Comparison of ENCODE assay signal across 8 cellular contexts in genomic region chr12:31080221-31080620, GRCh38. TPM values are rescaled to one million over a fixed set of nuclear protein-coding genes. Genes with fewer than 3 reads are reported as not detected.
A peak's percentile ranks its signal among the peaks of the same experiment; 100 is the strongest.
DNase-seq lines count a peak whose midpoint lies in the region; ATAC-seq and TF ChIP-seq lines count a peak whose summit lies in the region.
"Not testable (repeated sequence)": the region's sequence is repeated elsewhere in the genome, so short reads cannot be mapped to it uniquely, and the experiment has no call there.

No MANE protein-coding gene starts in this region.

- H3K27ac Mint-ChIP-seq in activated T-cell treated with anti-CD3 and anti-CD28 coated beads, Interleukin-2, amount 50 U/mL, for 72 hours = peak overlapping the region; percentile 4

- H3K36me3 ChIP-seq in A673 (ENCODE audit: insufficient read depth, low read length, poor library complexity, severe bottlenecking) = peaks cover 17% of the 10 kb centered on the region
- not testable (repeated sequence) for H3K36me3 ChIP-seq in H7 (replicated peaks; ENCODE audit: control insufficient read depth, insufficient read depth, low read length); SJSA1; osteoblast (ENCODE audit: insufficient read depth, low read length)

- not testable (repeated sequence) for H3K4me2 ChIP-seq in osteoblast (ENCODE audit: insufficient read depth, low read length)

- not testable (repeated sequence) for H3K4me1 ChIP-seq in A673 (ENCODE audit: insufficient read depth, low read length, poor library complexity, severe bottlenecking); SJSA1 (replicated peaks); osteoblast (ENCODE audit: insufficient read depth, low read length)

- not testable (repeated sequence) for ATAC-seq in activated T-cell treated with anti-CD3 and anti-CD28 coated beads, Interleukin-2, amount 50 U/mL, for 72 hours (replicated peaks in 1 of 2)

- intact Hi-C loops in A673 (cut with micrococcal nuclease; ENCODE audit: unreplicated experiment) = not testable (repeated sequence)

- H3K27ac ChIP-seq in A673 (ENCODE audit: low read depth, low read length, poor library complexity, severe bottlenecking); SJSA1; osteoblast (ENCODE audit: low read depth, low read length): not testable (repeated sequence)

- not testable (repeated sequence) for H3K4me3 ChIP-seq in A673 (ENCODE audit: low read depth, low read length, poor library complexity, severe bottlenecking); H7 (ENCODE audit: insufficient read depth, low read depth, low read length); SJSA1; cardiac fibroblast (replicated peaks in 1 of 2; ENCODE audit: low read depth in 2 of 2, low read length in 2 of 2); osteoblast (ENCODE audit: insufficient read depth, low read length)

- H3K36me3 Mint-ChIP-seq in activated T-cell treated with anti-CD3 and anti-CD28 coated beads, Interleukin-2, amount 50 U/mL, for 72 hours (ENCODE audit: insufficient read depth in 2 of 2) = peaks cover 10 to 13% of the 10 kb centered on the region in 2 donors

- H3K9me3 Mint-ChIP-seq in activated T-cell treated with anti-CD3 and anti-CD28 coated beads, Interleukin-2, amount 50 U/mL, for 72 hours = not testable (repeated sequence)

- not testable (repeated sequence) for TF ChIP-seq CTCF in A673 (conservative IDR thresholded peaks at IDR 0.05; ENCODE audit: low read depth, low read length); cardiac fibroblast (IDR thresholded peaks at IDR 0.05; ENCODE audit: low read depth, low read length); osteoblast (IDR thresholded peaks at IDR 0.05; ENCODE audit: extremely low read depth, low read depth, low read length)

- POLR2A ChIA-PET in A673 (lab: Charles Lee; ENCODE audit: low non-redundant PET) = not testable (repeated sequence)

- not testable (repeated sequence) for BruUV-seq in A673 (replicated peaks; lab: Mats Ljungman, UMichigan)

- not testable (repeated sequence) for H3K9me3 ChIP-seq in A673 (ENCODE audit: low read depth, low read length, poor library complexity, severe bottlenecking); SJSA1 (replicated peaks); osteoblast (ENCODE audit: low read depth, low read length)

- not testable (repeated sequence) for H3K27me3 ChIP-seq in A673 (replicated peaks; ENCODE audit: insufficient read depth, low read depth, low read length, poor library complexity); H7 (ENCODE audit: control insufficient read depth, insufficient read depth, low read length); SJSA1 (replicated peaks); osteoblast (ENCODE audit: insufficient read depth, low read length)

- H4K20me1 ChIP-seq in osteoblast (ENCODE audit: insufficient read depth, low read length) = not testable (repeated sequence)

- CTCF ChIA-PET in A673 (lab: Charles Lee) = not testable (repeated sequence)

- peak; percentile 88 for DNase-seq in A673 (ENCODE audit: low spot score)
- DNase-seq in H7 = peak; percentile 76
- peak; percentile 23 to 62 for DNase-seq in NCI-H187 (lab: John Stamatoyannopoulos, UW)
- DNase-seq in SJSA1 (ENCODE audit: low read depth in 1 of 2, low spot score in 2 of 2) = peak; percentile 62 to 63
- DNase-seq in activated T-cell treated with anti-CD3 and anti-CD28 coated beads, Interleukin-2, amount 50 U/mL, for 72 hours; osteoblast (ENCODE audit: insufficient read length, low spot score, missing footprints): not testable (repeated sequence)
- DNase-seq in cardiac fibroblast (ENCODE audit: low read depth in 2 of 2) = peak; percentile 13 to 57
- DNase-seq in iPS DF 4.7 (ENCODE audit: extremely low read depth, low spot score) = peak; percentile 66

- H3K27me3 Mint-ChIP-seq in activated T-cell treated with anti-CD3 and anti-CD28 coated beads, Interleukin-2, amount 50 U/mL, for 72 hours (ENCODE audit: low read depth) = not testable (repeated sequence)

- peaks cover 20% of the 10 kb centered on the region for H3K4me1 Mint-ChIP-seq in activated T-cell treated with anti-CD3 and anti-CD28 coated beads, Interleukin-2, amount 50 U/mL, for 72 hours (ENCODE audit: low read depth)

- H3K4me3 Mint-ChIP-seq in activated T-cell treated with anti-CD3 and anti-CD28 coated beads, Interleukin-2, amount 50 U/mL, for 72 hours = not testable (repeated sequence)

- peaks cover 15% of the 10 kb centered on the region for H3K79me2 ChIP-seq in osteoblast (ENCODE audit: insufficient read depth, low read length)

- peak overlapping the region; percentile 51 for H2AFZ ChIP-seq in osteoblast (ENCODE audit: low read length)

RNA-seq across cellular contexts. Expression of gene DDX11, which starts 6.6 kb away (rescaled TPM):
- 188 and 196 TPM in 2 replicates for total RNA-seq in A673 (2021)
- total RNA-seq in H7 (2014; rRNA removed; shearing (Covaris generic)) = 81.4 and 95.9 TPM in 2 replicates
- total RNA-seq in SJSA1 (2014; rRNA removed; shearing (Covaris generic)) = 16.9 and 34.0 TPM in 2 replicates
- 100 to 1,000 TPM; 131 to 144 TPM for total RNA-seq in activated T-cell treated with anti-CD3 and anti-CD28 coated beads, Interleukin-2, amount 50 U/mL, for 72 hours
- 15.9 and 28.9 TPM in 2 replicates for total RNA-seq in osteoblast
